ENCODE assay signal across 8 cellular contexts in genomic region chr7:99505324-99505662, GRCh38. TPM values are rescaled to one million over a fixed set of nuclear protein-coding genes. Genes with fewer than 3 reads are reported as not detected.
DNase-seq lines count a peak whose midpoint lies in the region; FAIRE-seq and TF ChIP-seq lines count a peak whose summit lies in the region.

No MANE protein-coding gene starts in this region.

- peak overlapping the region; percentile 95 for H3K27ac ChIP-seq in HL-60 (replicated peaks)

- in situ Hi-C loops in GM13976 (cut with MboI; ENCODE audit: low sequenced_read_pairs, unreplicated experiment) = no loop called here

- DNase-seq in GM12864 (ENCODE audit: low read depth) (no peak), HL-60 (ENCODE audit: low read depth in 1 of 2, low spot score in 1 of 2) (no peak), bronchial epithelial cell (ENCODE audit: low read depth) (peak; percentile 8), DMS79 treated with DMSO at 0.1 percent for 48 hours (lab: John Stamatoyannopoulos, UW) (no peak), activated gamma-delta T cell treated with Interleukin-2 at 50 U/mL for 16 hours (no peak), GM13976 (ENCODE audit: low spot score) (no peak)
- DNase-seq in stimulated activated CD4-positive, alpha-beta T cell treated with anti-CD3 and anti-CD28 coated beads, Interleukin-4, amount 100 ng/mL, for 1 hour = no peak

- H3K4me3 ChIP-seq in GM12864 (ENCODE audit: low read depth, low read length) = peak overlapping the region; percentile 82
- peak overlapping the region; percentile 95 for H3K4me3 ChIP-seq in HL-60 (replicated peaks; ENCODE audit: insufficient read depth, low read length)
- peak overlapping the region; percentile 89 for H3K4me3 ChIP-seq in bronchial epithelial cell (ENCODE audit: low read depth, low read length)
- peak overlapping the region; percentile 92 for H3K4me3 ChIP-seq in mucosa of stomach (ENCODE audit: low read length)

- TF ChIP-seq CTCF in GM12864 (IDR thresholded peaks at IDR 0.05; ENCODE audit: low read depth, low read length, missing control alignments) (no peak), HL-60 (IDR thresholded peaks at IDR 0.05; ENCODE audit: insufficient read depth, low read length) (no peak), bronchial epithelial cell (IDR thresholded peaks at IDR 0.05; ENCODE audit: insufficient read depth, low read length, severe bottlenecking) (no peak), GM13976 (IDR thresholded peaks at IDR 0.05; ENCODE audit: borderline replicate concordance, control extremely low read depth, extremely low read depth, insufficient read depth, missing control alignments) (no peak)

- no peak for FAIRE-seq in bronchial epithelial cell (lab: Jason Lieb, UNC)

- no peaks in the 10 kb centered on the region for H3K36me3 ChIP-seq in bronchial epithelial cell (ENCODE audit: control insufficient read depth, insufficient read depth, low read length)
- H3K36me3 ChIP-seq in mucosa of stomach (ENCODE audit: control insufficient read depth, insufficient read depth, low read length) = no peaks in the 10 kb centered on the region

- H3K4me1 ChIP-seq in mucosa of stomach (ENCODE audit: control insufficient read depth, insufficient read depth, low read length) = peaks cover 8% of the 10 kb centered on the region

- H3K9ac ChIP-seq in mucosa of stomach (ENCODE audit: low read length) = peak overlapping the region; percentile 90

- no peaks in the 10 kb centered on the region for H3K9me3 ChIP-seq in mucosa of stomach (ENCODE audit: control insufficient read depth, low read length)

- H3K27me3 ChIP-seq in HL-60 (ENCODE audit: insufficient read depth, poor library complexity, severe bottlenecking) (no peaks in the 10 kb centered on the region), bronchial epithelial cell (ENCODE audit: control insufficient read depth, insufficient read depth, low read length) (no peaks in the 10 kb centered on the region), mucosa of stomach (ENCODE audit: control insufficient read depth, insufficient read depth, low read length) (no peaks in the 10 kb centered on the region)

RNA-seq across cellular contexts. Expression of gene ZKSCAN5, which starts 0.8 kb away (rescaled TPM):
- total RNA-seq in bronchial epithelial cell = 10.3 and 10.5 TPM in 2 replicates

RNA-seq across cellular contexts. Expression of gene ZNF394, which starts 5.2 kb away (rescaled TPM):
- 20.4 and 24.2 TPM in 2 replicates for total RNA-seq in bronchial epithelial cell

RNA-seq across cellular contexts. Expression of gene ZNF789, which starts 32.6 kb away (rescaled TPM):
- 2.9 and 4.1 TPM in 2 replicates for total RNA-seq in bronchial epithelial cell

RNA-seq across cellular contexts. Expression of gene ATP5MF, which starts 39.3 kb away (rescaled TPM):
- 241 and 333 TPM in 2 replicates for total RNA-seq in bronchial epithelial cell

RNA-seq across cellular contexts. Expression of gene FAM200A, which starts 46.6 kb away (rescaled TPM):
- 4.5 and 5.5 TPM in 2 replicates for total RNA-seq in bronchial epithelial cell
